8 cellular contexts compared by ENCODE assay signal in genomic region chr9:75855509-75855908, GRCh38. TPM values are rescaled to one million over a fixed set of nuclear protein-coding genes. Genes with fewer than 3 reads are reported as not detected.
A peak's percentile ranks its signal among the peaks of the same experiment; 100 is the strongest.
DNase-seq lines count a peak whose midpoint lies in the region; ATAC-seq, FAIRE-seq and TF ChIP-seq lines count a peak whose summit lies in the region.

No MANE protein-coding gene starts in this region.

- H3F3A ChIP-seq in OCI-LY1 (ENCODE audit: insufficient read depth, low read length) = no peaks in the 10 kb centered on the region

- TF ChIP-seq CTCF in OCI-LY1 (IDR thresholded peaks at IDR 0.05; ENCODE audit: low read length) (peak; percentile 66), fibroblast of pulmonary artery (IDR thresholded peaks at IDR 0.05; ENCODE audit: low read length, missing control alignments) (peak; percentile 44), testis (IDR thresholded peaks at IDR 0.05) (peak; percentile 35 to 72 (median 46))

- H3K9me2 ChIP-seq in OCI-LY1 (ENCODE audit: low read depth, low read length) = no peaks in the 10 kb centered on the region

- H4K20me1 ChIP-seq in OCI-LY1 (ENCODE audit: insufficient read depth, low read length) = no peaks in the 10 kb centered on the region

- ATAC-seq in HG03175 (IDR thresholded peaks at IDR 0.05; ENCODE audit: unreplicated experiment) = no peak

- H3K36me3 ChIP-seq in OCI-LY1 (ENCODE audit: insufficient read depth, low read length) = no peaks in the 10 kb centered on the region
- no peaks in the 10 kb centered on the region for H3K36me3 ChIP-seq in testis (ENCODE audit: low read depth, missing control alignments)

- H3K4me1 ChIP-seq in OCI-LY1 (ENCODE audit: insufficient read depth, low read length, severe bottlenecking) (peaks cover 18% of the 10 kb centered on the region), testis (no peaks in the 10 kb centered on the region)

- H2AFZ ChIP-seq in OCI-LY1 (ENCODE audit: low read length) = no peak overlapping the region

- peak; percentile 27 for DNase-seq in NCI-H82 (lab: John Stamatoyannopoulos, UW)
- no peak for DNase-seq in NCI-H82 treated with DMSO at 0.1 percent for 48 hours (lab: John Stamatoyannopoulos, UW; ENCODE audit: unreplicated experiment)
- DNase-seq in fibroblast of pulmonary artery (ENCODE audit: low read depth) = peak; percentile 28
- DNase-seq in testis = peak; percentile 49
- no peak for DNase-seq in GM12892 (ENCODE audit: insufficient read length)
- DNase-seq in NCI-H1930 (lab: John Stamatoyannopoulos, UW) = no peak

- TF ChIP-seq POLR2A in testis (IDR thresholded peaks at IDR 0.05) = no peak
- TF ChIP-seq POLR2A in GM12892 (IDR thresholded peaks at IDR 0.05; ENCODE audit: low read depth, low read length) = no peak

- 45 to 56% methylated on average over 5 of the region's 5 CpGs for WGBS in testis, 2 donors

- no peak overlapping the region for H3K9ac ChIP-seq in OCI-LY1 (ENCODE audit: low read length)

- H3K79me2 ChIP-seq in OCI-LY1 (ENCODE audit: insufficient read depth, low read length) = no peaks in the 10 kb centered on the region

- FAIRE-seq in GM12892 (lab: Jason Lieb, UNC) = no peak

- H3K9me3 ChIP-seq in OCI-LY1 (ENCODE audit: low read length) = no peaks in the 10 kb centered on the region
- H3K9me3 ChIP-seq in testis = no peaks in the 10 kb centered on the region

- no peak overlapping the region for H3K4me3 ChIP-seq in OCI-LY1 (ENCODE audit: low read depth, low read length, poor library complexity, severe bottlenecking)
- H3K4me3 ChIP-seq in fibroblast of pulmonary artery (replicated peaks; ENCODE audit: low read depth, low read length) = no peak overlapping the region
- H3K4me3 ChIP-seq in testis = no peak overlapping the region

- H3K27me3 ChIP-seq in OCI-LY1 (ENCODE audit: insufficient read depth, low read length) = no peaks in the 10 kb centered on the region
- no peaks in the 10 kb centered on the region for H3K27me3 ChIP-seq in testis

- intact Hi-C loops in testis (cut with DNase I; ENCODE audit: low total_unique reads) = no loop called here

- no peak overlapping the region; the same call in 1 of the 2 replicates for H3K4me2 ChIP-seq in OCI-LY1 (ENCODE audit: low read length)

- H3K27ac ChIP-seq in OCI-LY1 (ENCODE audit: low read depth, low read length, poor library complexity, severe bottlenecking) (no peak overlapping the region), testis (no peak overlapping the region)

RNA-seq across cellular contexts. Expression of gene PCSK5, which starts 35.0 kb away (rescaled TPM):
- total RNA-seq in testis = 10 to 100 TPM; 27.5 to 50.6 TPM
- 9.4 TPM for polyA plus RNA-seq in testis (ENCODE audit: insufficient read depth, low read depth, low replicate concordance)
- polyA plus RNA-seq in GM12892 (2012; ENCODE audit: missing spikeins) = 0.06 TPM

Comparison
In these comparisons a context has a peak if more than half of its experiments do, and no peak if none do; other contexts are left out.
1. DNase-seq: peak in NCI-H82 (single experiment), fibroblast of pulmonary artery (single experiment) and testis (single experiment); none in NCI-H82 treated with DMSO at 0.1 percent for 48 hours (single experiment), GM12892 (single experiment) and NCI-H1930 (0 of 2).
2. Peak in every context shown above with its lines, with median percentiles within 50 percentile points of each other: CTCF ChIP-seq.